25 cellular contexts compared by ENCODE assay signal in genomic region chr3:182436547-182436946, GRCh38.
DNase-seq lines count a peak whose midpoint lies in the region; ATAC-seq, FAIRE-seq and TF ChIP-seq lines count a peak whose summit lies in the region.
"Had no signal": no experiment of that assay in that cellular context is flagged by ENCODE, and none has a peak within 500 bp of the region (broad histone marks: within the 10 kb centered on the region; RNA-seq: fewer than 3 reads in every experiment).

No MANE protein-coding gene starts in this region.

- H3K4me3 ChIP-seq in epithelial cell of esophagus (ENCODE audit: low read length) = no peak overlapping the region
- H3K4me3 ChIP-seq: adrenal gland, cardiac muscle cell, lower lobe of right lung, right atrium auricular region, SJSA1, thoracic aorta had no signal

- intact Hi-C loops in Right ventricle myocardium superior (cut with DNase I) = no loop called here

- FAIRE-seq in urothelium cell line (lab: Jason Lieb, UNC) = no peak
- FAIRE-seq: endothelial cell of umbilical vein, G401.6, H54 had no signal

- TF ChIP-seq CTCF in epithelial cell of esophagus (IDR thresholded peaks at IDR 0.05; ENCODE audit: insufficient read depth, low read depth, low read length, missing control alignments) = no peak

- ATAC-seq in Right ventricle myocardium superior (ENCODE audit: poor library complexity) = no peak
- ATAC-seq: lower lobe of right lung; stimulated activated effector memory CD8-positive, alpha-beta T cell treated with anti-CD3 and anti-CD28 coated beads, Interleukin-12 subunit alpha, Interleukin-12 subunit beta, amount 100 ng/mL, for 72 hours had no signal

- DNase-seq in NCI-H1092 (lab: John Stamatoyannopoulos, UW) (peak; percentile 29), NCI-H2029 (lab: John Stamatoyannopoulos, UW) (peak; percentile 89), NCI-H510A treated with DMSO at 0.1 percent for 48 hours (lab: John Stamatoyannopoulos, UW) (peak; percentile 92), epithelial cell of esophagus (ENCODE audit: low read depth) (peak; percentile 87), urothelium cell line (ENCODE audit: low spot score) (no peak), Right ventricle myocardium superior (no peak), AML-193 (lab: John Stamatoyannopoulos, UW) (no peak)
- DNase-seq: activated CD4-positive, alpha-beta T cell treated with anti-CD3 and anti-CD28 coated beads, Interleukin-2, amount 50 U/mL, for 48 hours; activated gamma-delta T cell treated with Interleukin-2 at 50 U/mL for 16 hours; activated T-cell treated with anti-CD3 and anti-CD28 coated beads for 4 hours; adrenal gland; foreskin fibroblast; hypothalamus; lower lobe of right lung; NCI-H446; stimulated activated CD4-positive, alpha-beta T cell treated with anti-CD3 and anti-CD28 coated beads, Interleukin-15, amount 100 ng/mL, for 24 hours; T-helper 2 cell had no signal

Comparison
In these comparisons a context has a peak if more than half of its experiments do, and no peak if none do; other contexts are left out.
1. DNase-seq: peak in NCI-H1092 (single experiment), NCI-H2029 (single experiment), NCI-H510A treated with DMSO at 0.1 percent for 48 hours (single experiment) and epithelial cell of esophagus (single experiment); none in urothelium cell line (single experiment), Right ventricle myocardium superior (single experiment) and AML-193 (0 of 2).